Comparison of ENCODE assay signal across 1 cellular context in genomic region chr1:11850121-11850520, GRCh38.
TF ChIP-seq lines count a peak whose summit lies in the region.

No MANE protein-coding gene starts in this region.

TF ChIP-seq in HepG2, 621 proteins besides CTCF, POLR2A, EP300 and RAD21:
- TF ChIP-seq, protein P1, sequence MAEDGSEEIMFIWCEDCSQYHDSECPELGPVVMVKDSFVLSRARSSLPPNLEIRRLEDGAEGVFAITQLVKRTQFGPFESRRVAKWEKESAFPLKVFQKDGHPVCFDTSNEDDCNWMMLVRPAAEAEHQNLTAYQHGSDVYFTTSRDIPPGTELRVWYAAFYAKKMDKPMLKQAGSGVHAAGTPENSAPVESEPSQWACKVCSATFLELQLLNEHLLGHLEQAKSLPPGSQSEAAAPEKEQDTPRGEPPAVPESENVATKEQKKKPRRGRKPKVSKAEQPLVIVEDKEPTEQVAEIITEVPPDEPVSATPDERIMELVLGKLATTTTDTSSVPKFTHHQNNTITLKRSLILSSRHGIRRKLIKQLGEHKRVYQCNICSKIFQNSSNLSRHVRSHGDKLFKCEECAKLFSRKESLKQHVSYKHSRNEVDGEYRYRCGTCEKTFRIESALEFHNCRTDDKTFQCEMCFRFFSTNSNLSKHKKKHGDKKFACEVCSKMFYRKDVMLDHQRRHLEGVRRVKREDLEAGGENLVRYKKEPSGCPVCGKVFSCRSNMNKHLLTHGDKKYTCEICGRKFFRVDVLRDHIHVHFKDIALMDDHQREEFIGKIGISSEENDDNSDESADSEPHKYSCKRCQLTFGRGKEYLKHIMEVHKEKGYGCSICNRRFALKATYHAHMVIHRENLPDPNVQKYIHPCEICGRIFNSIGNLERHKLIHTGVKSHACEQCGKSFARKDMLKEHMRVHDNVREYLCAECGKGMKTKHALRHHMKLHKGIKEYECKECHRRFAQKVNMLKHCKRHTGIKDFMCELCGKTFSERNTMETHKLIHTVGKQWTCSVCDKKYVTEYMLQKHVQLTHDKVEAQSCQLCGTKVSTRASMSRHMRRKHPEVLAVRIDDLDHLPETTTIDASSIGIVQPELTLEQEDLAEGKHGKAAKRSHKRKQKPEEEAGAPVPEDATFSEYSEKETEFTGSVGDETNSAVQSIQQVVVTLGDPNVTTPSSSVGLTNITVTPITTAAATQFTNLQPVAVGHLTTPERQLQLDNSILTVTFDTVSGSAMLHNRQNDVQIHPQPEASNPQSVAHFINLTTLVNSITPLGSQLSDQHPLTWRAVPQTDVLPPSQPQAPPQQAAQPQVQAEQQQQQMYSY (CRISPR knock-in tag; IDR thresholded peaks at IDR 0.05) = peak; percentile 86
- TF ChIP-seq MED8 (CRISPR knock-in tag; IDR thresholded peaks at IDR 0.05; ENCODE audit: insufficient replicate concordance) (no peak), ZNF281 (CRISPR knock-in tag; IDR thresholded peaks at IDR 0.05; ENCODE audit: borderline replicate concordance) (no peak), MXD1 (CRISPR knock-in tag; IDR thresholded peaks at IDR 0.05) (no peak)
- TF ChIP-seq, protein P2, sequence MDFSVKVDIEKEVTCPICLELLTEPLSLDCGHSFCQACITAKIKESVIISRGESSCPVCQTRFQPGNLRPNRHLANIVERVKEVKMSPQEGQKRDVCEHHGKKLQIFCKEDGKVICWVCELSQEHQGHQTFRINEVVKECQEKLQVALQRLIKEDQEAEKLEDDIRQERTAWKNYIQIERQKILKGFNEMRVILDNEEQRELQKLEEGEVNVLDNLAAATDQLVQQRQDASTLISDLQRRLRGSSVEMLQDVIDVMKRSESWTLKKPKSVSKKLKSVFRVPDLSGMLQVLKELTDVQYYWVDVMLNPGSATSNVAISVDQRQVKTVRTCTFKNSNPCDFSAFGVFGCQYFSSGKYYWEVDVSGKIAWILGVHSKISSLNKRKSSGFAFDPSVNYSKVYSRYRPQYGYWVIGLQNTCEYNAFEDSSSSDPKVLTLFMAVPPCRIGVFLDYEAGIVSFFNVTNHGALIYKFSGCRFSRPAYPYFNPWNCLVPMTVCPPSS (IDR thresholded peaks at IDR 0.05) = no peak
- TF ChIP-seq, protein P3, sequence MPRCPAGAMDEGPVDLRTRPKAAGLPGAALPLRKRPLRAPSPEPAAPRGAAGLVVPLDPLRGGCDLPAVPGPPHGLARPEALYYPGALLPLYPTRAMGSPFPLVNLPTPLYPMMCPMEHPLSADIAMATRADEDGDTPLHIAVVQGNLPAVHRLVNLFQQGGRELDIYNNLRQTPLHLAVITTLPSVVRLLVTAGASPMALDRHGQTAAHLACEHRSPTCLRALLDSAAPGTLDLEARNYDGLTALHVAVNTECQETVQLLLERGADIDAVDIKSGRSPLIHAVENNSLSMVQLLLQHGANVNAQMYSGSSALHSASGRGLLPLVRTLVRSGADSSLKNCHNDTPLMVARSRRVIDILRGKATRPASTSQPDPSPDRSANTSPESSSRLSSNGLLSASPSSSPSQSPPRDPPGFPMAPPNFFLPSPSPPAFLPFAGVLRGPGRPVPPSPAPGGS (CRISPR knock-in tag; IDR thresholded peaks at IDR 0.05) = no peak
